ENCODE assay signal across 1 cellular context in genomic region chr14:22887260-22887989, GRCh38.
TF ChIP-seq lines count a peak whose summit lies in the region.

No MANE protein-coding gene starts in this region.

TF ChIP-seq in K562, 482 proteins besides CTCF, POLR2A, EP300 and RAD21 (continued from another document):
- TF ChIP-seq POU5F1 (IDR thresholded peaks at IDR 0.05; ENCODE audit: borderline replicate concordance, low read depth, low read length, partially characterized antibody): peak; percentile 14
- TF ChIP-seq ZNF764 (CRISPR knock-in tag; IDR thresholded peaks at IDR 0.05; ENCODE audit: low read depth): no peak
- peak; percentile 9 for TF ChIP-seq CHD1 (IDR thresholded peaks at IDR 0.05; ENCODE audit: low read length)
- no peak for TF ChIP-seq CHD4 (IDR thresholded peaks at IDR 0.05; ENCODE audit: insufficient read depth, insufficient replicate concordance, low read depth, low read length, poor library complexity, severe bottlenecking)
- no peak for TF ChIP-seq CC2D1A (IDR thresholded peaks at IDR 0.05)
- TF ChIP-seq NRF1 (conservative IDR thresholded peaks at IDR 0.05 in 1 of 2, IDR thresholded peaks at IDR 0.05 in 1 of 2): peak in 1 of 2 experiments; percentile 7; a peak in 1 of 4 replicates
- TF ChIP-seq L3MBTL2 (IDR thresholded peaks at IDR 0.05): no peak
- no peak for TF ChIP-seq KAT7 (CRISPR knock-in tag; IDR thresholded peaks at IDR 0.05; ENCODE audit: borderline replicate concordance)
- TF ChIP-seq ZNF263 (CRISPR knock-in tag; IDR thresholded peaks at IDR 0.05; ENCODE audit: borderline replicate concordance): no peak
- no peak for TF ChIP-seq IRF1 (CRISPR knock-in tag; IDR thresholded peaks at IDR 0.05; ENCODE audit: borderline replicate concordance)
- TF ChIP-seq MNT (conservative IDR thresholded peaks at IDR 0.05): peak; percentile 27; a peak in 1 of 4 replicates
- no peak for TF ChIP-seq ZFPM2 (CRISPR knock-in tag; IDR thresholded peaks at IDR 0.05)
- peak; percentile 79 for TF ChIP-seq NEUROD1 (IDR thresholded peaks at IDR 0.05; ENCODE audit: borderline replicate concordance, low read depth, low read length, partially characterized antibody)
- TF ChIP-seq FOXK2 (conservative IDR thresholded peaks at IDR 0.05 in 1 of 2, IDR thresholded peaks at IDR 0.05 in 1 of 2; ENCODE audit: low read depth in 2 of 2): peak; percentile 27 to 63; a peak in 2 of 4 replicates
- TF ChIP-seq TBL1XR1 (IDR thresholded peaks at IDR 0.05; ENCODE audit: low read length in 2 of 2): 0 out of 4 replicates have a peak, but pooled peaks of 1 of the 2 experiments have one; percentile 20
- no peak for TF ChIP-seq BRD9 (IDR thresholded peaks at IDR 0.05; ENCODE audit: low read depth, partially characterized antibody)
- TF ChIP-seq ZFP91 (CRISPR knock-in tag; IDR thresholded peaks at IDR 0.05): peak; percentile 92
- TF ChIP-seq ZNF431 (CRISPR knock-in tag; IDR thresholded peaks at IDR 0.05): no peak
- no peak for TF ChIP-seq ZNF655 (CRISPR knock-in tag; IDR thresholded peaks at IDR 0.05)
- TF ChIP-seq HES1 (IDR thresholded peaks at IDR 0.05; ENCODE audit: low read depth): no peak
- peak; percentile 5; the same call in 1 of the 2 replicates for TF ChIP-seq ZFX (CRISPR knock-in tag; IDR thresholded peaks at IDR 0.05)
- peak in 1 of 3 experiments; percentile 11; a peak in 1 of 6 replicates for TF ChIP-seq ZBTB11 (CRISPR knock-in tag; IDR thresholded peaks at IDR 0.05)
- 0 out of 2 replicates have a peak, but pooled peaks have one; percentile 18 for TF ChIP-seq NKRF (IDR thresholded peaks at IDR 0.05; ENCODE audit: borderline replicate concordance)
- TF ChIP-seq ADNP (tag; IDR thresholded peaks at IDR 0.05): no peak
- TF ChIP-seq MAX (CRISPR knock-in tag; IDR thresholded peaks at IDR 0.05): 0 out of 2 replicates have a peak, but pooled peaks have one; percentile 25
- TF ChIP-seq ZNF717 (CRISPR knock-in tag; IDR thresholded peaks at IDR 0.05): no peak
- TF ChIP-seq ESRRB (CRISPR knock-in tag; IDR thresholded peaks at IDR 0.05; ENCODE audit: borderline replicate concordance): no peak
- TF ChIP-seq CAMTA2 (CRISPR knock-in tag; conservative IDR thresholded peaks at IDR 0.05): no peak
- TF ChIP-seq PML (IDR thresholded peaks at IDR 0.05; ENCODE audit: low read length): peak; percentile 52; the same call in 1 of the 2 replicates
- TF ChIP-seq NCOR1 (IDR thresholded peaks at IDR 0.05): no peak
- no peak for TF ChIP-seq ZNF316 (IDR thresholded peaks at IDR 0.05)
- TF ChIP-seq NFE2 (IDR thresholded peaks at IDR 0.05; ENCODE audit: low read depth): peak; percentile 31; the same call in 1 of the 2 replicates
- TF ChIP-seq TFAP4 (CRISPR knock-in tag; IDR thresholded peaks at IDR 0.05; ENCODE audit: borderline replicate concordance): no peak
- no peak for TF ChIP-seq ZKSCAN8 (CRISPR knock-in tag; IDR thresholded peaks at IDR 0.05)
- no peak for TF ChIP-seq ELF4 (CRISPR knock-in tag; IDR thresholded peaks at IDR 0.05)
- no peak for TF ChIP-seq CSDE1 (IDR thresholded peaks at IDR 0.05)
- TF ChIP-seq TRIM25 (IDR thresholded peaks at IDR 0.05; ENCODE audit: borderline replicate concordance): peak; percentile 100
- peak; percentile 26; the same call in 1 of the 2 replicates for TF ChIP-seq POLR2H (tag; IDR thresholded peaks at IDR 0.05; ENCODE audit: low read depth)
- TF ChIP-seq ZNF699 (CRISPR knock-in tag; IDR thresholded peaks at IDR 0.05; ENCODE audit: insufficient replicate concordance): no peak
TF ChIP-seq in K562: peak in this region for 38.
